1 cellular context compared by ENCODE assay signal in genomic region chr12:69350777-69351176, GRCh38.
A peak's percentile ranks its signal among the peaks of the same experiment; 100 is the strongest.
TF ChIP-seq lines count a peak whose summit lies in the region.

No MANE protein-coding gene starts in this region.

TF ChIP-seq in HepG2, 621 proteins besides CTCF, POLR2A, EP300 and RAD21:
- peak; percentile 89; the same call in 1 of the 2 replicates for TF ChIP-seq PAF1 (CRISPR knock-in tag; IDR thresholded peaks at IDR 0.05)
- TF ChIP-seq NFE2 (CRISPR knock-in tag; IDR thresholded peaks at IDR 0.05): no peak
- TF ChIP-seq EED (CRISPR knock-in tag; IDR thresholded peaks at IDR 0.05): no peak
- no peak for TF ChIP-seq ZNF3 (CRISPR knock-in tag; IDR thresholded peaks at IDR 0.05)
- TF ChIP-seq CHD2 (IDR thresholded peaks at IDR 0.05; ENCODE audit: low read depth, low read length): no peak
- TF ChIP-seq AFF4 (CRISPR knock-in tag; IDR thresholded peaks at IDR 0.05): 0 out of 2 replicates have a peak, but pooled peaks have one; percentile 42
- 0 out of 2 replicates have a peak, but pooled peaks have one; percentile 23 for TF ChIP-seq ZNF280D (CRISPR knock-in tag; IDR thresholded peaks at IDR 0.05)
- 0 out of 2 replicates have a peak, but pooled peaks have one; percentile 16 for TF ChIP-seq ZNF362 (CRISPR knock-in tag; IDR thresholded peaks at IDR 0.05; ENCODE audit: borderline replicate concordance)
- TF ChIP-seq MED1 (CRISPR knock-in tag; IDR thresholded peaks at IDR 0.05): 0 out of 2 replicates have a peak, but pooled peaks have one; percentile 15
- no peak for TF ChIP-seq SKIL (CRISPR knock-in tag; IDR thresholded peaks at IDR 0.05; ENCODE audit: borderline replicate concordance)
- 0 out of 2 replicates have a peak, but pooled peaks have one; percentile 8 for TF ChIP-seq ZNF503 (CRISPR knock-in tag; IDR thresholded peaks at IDR 0.05)
- TF ChIP-seq MIER2 (CRISPR knock-in tag; IDR thresholded peaks at IDR 0.05): no peak
- peak; percentile 95 for TF ChIP-seq ZNF460 (CRISPR knock-in tag; IDR thresholded peaks at IDR 0.05; ENCODE audit: borderline replicate concordance)
- TF ChIP-seq RBM22 (optimal IDR thresholded peaks at IDR 0.05; ENCODE audit: low read length): peak; percentile 42
- no peak for TF ChIP-seq LCORL (IDR thresholded peaks at IDR 0.05)
- no peak for TF ChIP-seq LCORL (CRISPR knock-in tag; IDR thresholded peaks at IDR 0.05)
- TF ChIP-seq MTA3 (CRISPR knock-in tag; IDR thresholded peaks at IDR 0.05): no peak
- no peak for TF ChIP-seq ZSCAN9 (CRISPR knock-in tag; IDR thresholded peaks at IDR 0.05; ENCODE audit: borderline replicate concordance)
- peak; percentile 69 for TF ChIP-seq POLR2G (IDR thresholded peaks at IDR 0.05; ENCODE audit: low read depth, low read length)
- TF ChIP-seq SOX5 (CRISPR knock-in tag; IDR thresholded peaks at IDR 0.05; ENCODE audit: borderline replicate concordance): no peak
- TF ChIP-seq ZNF407 (CRISPR knock-in tag; IDR thresholded peaks at IDR 0.05; ENCODE audit: not compliant biosample characterization): no peak
- peak; percentile 32; the same call in 1 of the 2 replicates for TF ChIP-seq ZMYM3 (CRISPR knock-in tag; IDR thresholded peaks at IDR 0.05)
- no peak for TF ChIP-seq ZNF720 (CRISPR knock-in tag; IDR thresholded peaks at IDR 0.05)
- no peak for TF ChIP-seq DRAP1 (CRISPR knock-in tag; IDR thresholded peaks at IDR 0.05)
- no peak for TF ChIP-seq MLLT10 (CRISPR knock-in tag; IDR thresholded peaks at IDR 0.05)
- TF ChIP-seq SALL1 (CRISPR knock-in tag; IDR thresholded peaks at IDR 0.05): 0 out of 2 replicates have a peak, but pooled peaks have one; percentile 30
- TF ChIP-seq ZNF251 (CRISPR knock-in tag; IDR thresholded peaks at IDR 0.05): no peak
- 0 out of 2 replicates have a peak, but pooled peaks have one; percentile 33 for TF ChIP-seq ZC3H13 (CRISPR knock-in tag; IDR thresholded peaks at IDR 0.05)
- TF ChIP-seq RBM39 (IDR thresholded peaks at IDR 0.05; ENCODE audit: low read depth, low read length, poor library complexity, severe bottlenecking): no peak
